16 cellular contexts compared by ENCODE assay signal in the genomic region with DNA sequence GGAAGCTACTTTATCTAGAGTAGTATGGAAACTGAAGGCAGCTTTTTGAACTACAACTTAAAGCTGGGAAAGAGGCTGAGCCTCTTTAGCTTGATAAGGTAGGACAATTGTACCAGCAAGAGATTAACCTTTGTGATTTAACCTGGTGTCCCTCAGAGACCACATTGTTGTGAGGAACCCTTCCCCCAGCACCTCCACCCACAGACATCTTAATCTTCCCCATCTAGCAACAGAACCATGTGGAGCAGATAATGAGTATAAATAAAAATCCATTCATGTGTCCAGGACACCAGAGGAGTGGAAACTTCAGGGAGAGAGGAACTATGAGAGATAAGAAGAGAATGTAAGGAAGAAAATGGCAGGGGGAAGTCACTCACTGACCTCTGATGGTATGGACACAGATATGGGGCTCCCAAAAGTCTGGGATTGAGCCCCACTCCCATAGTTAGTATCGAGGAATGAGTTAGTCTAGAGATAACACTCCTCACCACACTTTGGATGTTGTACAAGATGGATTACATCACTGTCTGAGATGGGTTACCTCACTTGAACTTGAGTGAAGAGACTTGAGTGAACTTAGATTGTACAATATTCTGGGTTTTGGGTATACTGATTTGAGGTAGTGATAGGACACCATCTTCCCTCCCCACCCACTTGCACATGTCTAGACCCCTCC. TPM values are rescaled to one million over a fixed set of nuclear protein-coding genes. Genes with fewer than 3 reads are reported as not detected.
DNase-seq lines count a peak whose midpoint lies in the region; ATAC-seq, FAIRE-seq and TF ChIP-seq lines count a peak whose summit lies in the region.
"Had no signal": no experiment of that assay in that cellular context is flagged by ENCODE, and none has a peak within 500 bp of the region (broad histone marks: within the 10 kb centered on the region; RNA-seq: fewer than 3 reads in every experiment).

No MANE protein-coding gene starts in this region.

- no peak for ATAC-seq in DND-41 (ENCODE audit: insufficient read depth, low read depth)
- ATAC-seq in HG03039 (IDR thresholded peaks at IDR 0.05; ENCODE audit: unreplicated experiment) = no peak

- H3K4me1 ChIP-seq in DND-41 (ENCODE audit: insufficient read depth, low read length) = peaks cover 41% of the 10 kb centered on the region

- peaks cover 9% of the 10 kb centered on the region for H3K9me3 Mint-ChIP-seq in HFFc6

- peaks cover 1% of the 10 kb centered on the region for H3K27me3 Mint-ChIP-seq in HFFc6 (ENCODE audit: insufficient read depth)
- H3K27me3 Mint-ChIP-seq: CD4-positive, CD25-positive, alpha-beta regulatory T cell had no signal

- H3K4me3 Mint-ChIP-seq in HFFc6 = no peak overlapping the region
- H3K4me3 Mint-ChIP-seq: CD4-positive, CD25-positive, alpha-beta regulatory T cell had no signal

- DNase-seq in DND-41 (no peak), HFFc6 (no peak), amniotic epithelial cell (ENCODE audit: low read depth) (peak; percentile 90), fibroblast of pulmonary artery (ENCODE audit: low read depth) (peak; percentile 56), erythroblast (lab: John Stamatoyannopoulos, UW) (no peak), NCI-H526 treated with DMSO at 0.1 percent for 48 hours (lab: John Stamatoyannopoulos, UW) (no peak), H54 (ENCODE audit: insufficient read length, low spot score) (no peak)
- DNase-seq: ACHN; Calu3; CD4-positive, CD25-positive, alpha-beta regulatory T cell; NCI-H1436; NCI-H2081; NCI-H524 treated with DMSO at 0.1 percent for 48 hours had no signal

- H3K79me2 ChIP-seq in DND-41 (ENCODE audit: insufficient read depth, low read length) = no peaks in the 10 kb centered on the region

- H3K36me3 Mint-ChIP-seq in HFFc6 (ENCODE audit: low read depth) = peaks cover 24% of the 10 kb centered on the region

- TF ChIP-seq CTCF in DND-41 (IDR thresholded peaks at IDR 0.05; ENCODE audit: borderline replicate concordance, extremely low read depth, low read length, poor library complexity, severe bottlenecking) (no peak), HFFc6 (IDR thresholded peaks at IDR 0.05) (no peak), fibroblast of pulmonary artery (IDR thresholded peaks at IDR 0.05; ENCODE audit: low read length, missing control alignments) (no peak)

- no peaks in the 10 kb centered on the region for H3K9me3 ChIP-seq in DND-41 (ENCODE audit: insufficient read depth, low read length, severe bottlenecking)

- H3K4me2 ChIP-seq in DND-41 (ENCODE audit: insufficient read depth, low read length) = no peak overlapping the region

- H3K4me3 ChIP-seq in DND-41 (ENCODE audit: low read depth in 1 of 2, low read length in 2 of 2) = no peak overlapping the region
- H3K4me3 ChIP-seq in fibroblast of pulmonary artery (replicated peaks; ENCODE audit: low read depth, low read length) = no peak overlapping the region

- H3K27me3 ChIP-seq in DND-41 (ENCODE audit: insufficient read depth, low read length, poor library complexity) = no peaks in the 10 kb centered on the region

- no peak for FAIRE-seq in H54 (lab: Jason Lieb, UNC)
- FAIRE-seq: G401.6, H1 had no signal

- TF ChIP-seq POLR2A in erythroblast (IDR thresholded peaks at IDR 0.05; ENCODE audit: low read length) = no peak
- no peak for TF ChIP-seq POLR2A in H54 (IDR thresholded peaks at IDR 0.05; ENCODE audit: low read depth, low read length)

- H3K4me1 Mint-ChIP-seq in HFFc6 (ENCODE audit: low read depth) = peaks cover 77% of the 10 kb centered on the region

- peak overlapping the region; percentile 14; the same call in 1 of the 2 replicates for H3K27ac Mint-ChIP-seq in HFFc6
- H3K27ac Mint-ChIP-seq: CD4-positive, CD25-positive, alpha-beta regulatory T cell had no signal

- peak overlapping the region; percentile 17; the same call in 1 of the 2 replicates for H2AFZ ChIP-seq in DND-41 (ENCODE audit: low read depth, low read length)

- H4K20me1 ChIP-seq in DND-41 (ENCODE audit: insufficient read depth, low read length) = no peaks in the 10 kb centered on the region

- no peak overlapping the region for H3K9ac ChIP-seq in DND-41 (ENCODE audit: low read depth, low read length)

- no peaks in the 10 kb centered on the region for H3K36me3 ChIP-seq in DND-41 (ENCODE audit: insufficient read depth, low read length)

- no peak overlapping the region for H3K27ac ChIP-seq in DND-41 (ENCODE audit: low read length)

RNA-seq across cellular contexts. Expression of gene SLC38A2, which starts 33.9 kb away (rescaled TPM):
- total RNA-seq in HFFc6 (2021; fragmentation: NEBNext Ultra II Directional; extraction: Animal tissue kit (Norgen Biotek cat#: 25700)) = 1,000 to 10,000 TPM in 2 of 6 experiments, 100 to 1,000 TPM in 4; 787 to 1,148 (median 975) TPM

Comparison
In these comparisons a context has a peak if more than half of its experiments do, and no peak if none do; other contexts are left out.
1. DNase-seq: peak in amniotic epithelial cell (single experiment) and fibroblast of pulmonary artery (single experiment); none in DND-41 (single experiment), HFFc6 (single experiment), erythroblast (0 of 2), NCI-H526 treated with DMSO at 0.1 percent for 48 hours (single experiment) and H54 (single experiment).